ENCODE assay signal across 8 cellular contexts in genomic region chr3:186570941-186571643, GRCh38. TPM values are rescaled to one million over a fixed set of nuclear protein-coding genes. Genes with fewer than 3 reads are reported as not detected.
A peak's percentile ranks its signal among the peaks of the same experiment; 100 is the strongest.
DNase-seq lines count a peak whose midpoint lies in the region; ATAC-seq and TF ChIP-seq lines count a peak whose summit lies in the region.

No MANE protein-coding gene starts in this region.

- peak overlapping the region; percentile 18 for H2AK5ac ChIP-seq in mesendoderm (ENCODE audit: low read length)

- H3K9ac ChIP-seq in mesendoderm (ENCODE audit: low read length), result peak overlapping the region; percentile 97

- H3K4me3 ChIP-seq in brain microvascular endothelial cell (ENCODE audit: low read depth, low read length), result peak overlapping the region; percentile 89
- H3K4me3 ChIP-seq in mesendoderm (ENCODE audit: low read length), result peak overlapping the region; percentile 82
- peak overlapping the region; percentile 59 to 67 for H3K4me3 ChIP-seq in aorta (ENCODE audit: low read length in 2 of 2)

- in situ Hi-C loops in brain microvascular endothelial cell (cut with HindIII; ENCODE audit: low pct_ligation_motif_present, low sequenced_read_pairs), result no loop called here
- in situ Hi-C loops in GM13977 (cut with MboI; ENCODE audit: low pct_unique_long_range_greater_than_20kb, low sequenced_read_pairs, unreplicated experiment), result no loop called here

- no peaks in the 10 kb centered on the region for H3K9me3 ChIP-seq in aorta (ENCODE audit: control insufficient read depth, low read length)

- no peaks in the 10 kb centered on the region for H3K9me3 Mint-ChIP-seq in stimulated activated naive CD8-positive, alpha-beta T cell treated with anti-CD3 and anti-CD28 coated beads, Interleukin-15, Interleukin-2, amounts not matched to agents 100 ng/mL and 50 ng/mL, for 24 hours

- H4K5ac ChIP-seq in mesendoderm (ENCODE audit: low read length), result no peak overlapping the region

- peaks cover 12% of the 10 kb centered on the region for H3K79me2 ChIP-seq in mesendoderm (ENCODE audit: control insufficient read depth, insufficient read depth, low read length)

- H3K79me1 ChIP-seq in mesendoderm (ENCODE audit: low read length), result peaks cover 7% of the 10 kb centered on the region

- H2BK15ac ChIP-seq in mesendoderm (replicated peaks; ENCODE audit: low read depth), result no peak overlapping the region

- peak overlapping the region; percentile 99 for H3K4me3 Mint-ChIP-seq in stimulated activated naive CD8-positive, alpha-beta T cell treated with anti-CD3 and anti-CD28 coated beads, Interleukin-15, Interleukin-2, amounts not matched to agents 100 ng/mL and 50 ng/mL, for 24 hours

- no peaks in the 10 kb centered on the region for H3K27me3 ChIP-seq in brain microvascular endothelial cell (replicated peaks)
- H3K27me3 ChIP-seq in mesendoderm (ENCODE audit: insufficient read depth, low read length, poor library complexity), result no peaks in the 10 kb centered on the region
- H3K27me3 ChIP-seq in aorta (ENCODE audit: control insufficient read depth in 1 of 2, insufficient read depth in 2 of 2, low read length in 1 of 2), result no peaks in the 10 kb centered on the region

- no CpG with 5 or more reads among the region's 21 CpGs for WGBS in mesendoderm (ENCODE audit: extremely low coverage, insufficient coverage, low lambda C conversion rate)
- 7 to 9% methylated on average over 21 of the region's 21 CpGs for WGBS in aorta, 2 donors

- H3K56ac ChIP-seq in mesendoderm (ENCODE audit: low read length), result peak overlapping the region; percentile 95

- intact Hi-C loops in aorta (cut with DNase I), result loop anchor here in 1 of 2 donors (10.0 kb wide), 1 partner anchor 916 kb away; no protein-coding TSS in a partner anchor

- H3K4me2 ChIP-seq in mesendoderm (ENCODE audit: low read length), result peak overlapping the region; percentile 92

- H2BK120ac ChIP-seq in mesendoderm (ENCODE audit: low read depth, low read length), result no peak overlapping the region

- H3K27ac Mint-ChIP-seq in stimulated activated naive CD8-positive, alpha-beta T cell treated with anti-CD3 and anti-CD28 coated beads, Interleukin-15, Interleukin-2, amounts not matched to agents 100 ng/mL and 50 ng/mL, for 24 hours, result peak overlapping the region; percentile 94

- H3K4me1 ChIP-seq in mesendoderm (ENCODE audit: control insufficient read depth, low read depth, low read length) (peaks cover 2% of the 10 kb centered on the region), aorta (ENCODE audit: control insufficient read depth in 1 of 2, insufficient read depth in 2 of 2, low read length in 2 of 2) (peaks cover 0 to 3% of the 10 kb centered on the region in 2 donors)

- ATAC-seq in stimulated activated naive CD8-positive, alpha-beta T cell treated with anti-CD3 and anti-CD28 coated beads, Interleukin-15, Interleukin-2, amounts not matched to agents 100 U/mL and 50 U/mL, for 24 hours, result no peak
- ATAC-seq in aorta (ENCODE audit: low FRiP score) (no peak), GM21526 (IDR thresholded peaks at IDR 0.05; ENCODE audit: low FRiP score, unreplicated experiment) (no peak)

- peaks cover 73% of the 10 kb centered on the region for H3K4me1 Mint-ChIP-seq in stimulated activated naive CD8-positive, alpha-beta T cell treated with anti-CD3 and anti-CD28 coated beads, Interleukin-15, Interleukin-2, amounts not matched to agents 100 ng/mL and 50 ng/mL, for 24 hours (ENCODE audit: low read depth)

- H3K18ac ChIP-seq in mesendoderm (ENCODE audit: low read length), result peak overlapping the region; percentile 24

- H3K4ac ChIP-seq in mesendoderm (ENCODE audit: low read depth, low read length), result no peak overlapping the region

- no peak overlapping the region for H4K8ac ChIP-seq in mesendoderm (ENCODE audit: low read depth, low read length)

- H2BK5ac ChIP-seq in mesendoderm (ENCODE audit: low read length), result no peak overlapping the region

- H3K23ac ChIP-seq in mesendoderm (ENCODE audit: low read length), result no peak overlapping the region

- peaks cover 44% of the 10 kb centered on the region for H3K36me3 Mint-ChIP-seq in stimulated activated naive CD8-positive, alpha-beta T cell treated with anti-CD3 and anti-CD28 coated beads, Interleukin-15, Interleukin-2, amounts not matched to agents 100 ng/mL and 50 ng/mL, for 24 hours (ENCODE audit: low read depth)

- no peak for DNase-seq in stimulated activated naive CD8-positive, alpha-beta T cell treated with anti-CD3 and anti-CD28 coated beads, Interleukin-15, Interleukin-2, amounts not matched to agents 100 U/mL and 50 U/mL, for 24 hours
- no peak for DNase-seq in brain microvascular endothelial cell
- no peak for DNase-seq in mesendoderm
- DNase-seq in aorta, result no peak
- no peak for DNase-seq in midbrain (lab: John Stamatoyannopoulos, UW)
- no peak for DNase-seq in GM13977 (ENCODE audit: low spot score)

- peaks cover 28% of the 10 kb centered on the region for H3K36me3 ChIP-seq in brain microvascular endothelial cell (replicated peaks)
- peaks cover 6% of the 10 kb centered on the region for H3K36me3 ChIP-seq in mesendoderm (ENCODE audit: control insufficient read depth, insufficient read depth, low read length)
- peaks cover 0 to 2% of the 10 kb centered on the region in 2 donors for H3K36me3 ChIP-seq in aorta (ENCODE audit: control insufficient read depth in 1 of 2, insufficient read depth in 2 of 2, low read length in 1 of 2)

- no peaks in the 10 kb centered on the region for H3K27me3 Mint-ChIP-seq in stimulated activated naive CD8-positive, alpha-beta T cell treated with anti-CD3 and anti-CD28 coated beads, Interleukin-15, Interleukin-2, amounts not matched to agents 100 ng/mL and 50 ng/mL, for 24 hours

- peak overlapping the region; percentile 92 for H3K27ac ChIP-seq in brain microvascular endothelial cell
- no peak overlapping the region for H3K27ac ChIP-seq in mesendoderm (ENCODE audit: low read depth, low read length)
- peak overlapping the region in 1 of 2 donors; percentile 71 for H3K27ac ChIP-seq in aorta (ENCODE audit: low read depth in 1 of 2, low read length in 2 of 2)

- TF ChIP-seq CTCF in brain microvascular endothelial cell (IDR thresholded peaks at IDR 0.05; ENCODE audit: low read depth, low read length, missing control alignments), result no peak
- TF ChIP-seq CTCF in GM13977 (IDR thresholded peaks at IDR 0.05; ENCODE audit: extremely low read depth, insufficient read depth, missing control alignments), result no peak

RNA-seq across cellular contexts. Expression of gene DNAJB11, which starts 0.6 kb away (rescaled TPM):
- polyA plus RNA-seq in mesendoderm (2013, experiment 1 of 2), result 97.6 TPM
- polyA plus RNA-seq in mesendoderm (2013, experiment 2 of 2), result 96.9 TPM
- 10 to 100 TPM; 35.0 to 47.0 TPM for total RNA-seq in aorta
- polyA plus RNA-seq in aorta, result 10 to 100 TPM; 36.7 to 40.2 TPM

RNA-seq across cellular contexts. Expression of gene TBCCD1, which starts 4.0 kb away (rescaled TPM):
- polyA plus RNA-seq in mesendoderm (2013, experiment 1 of 2), result 6.8 TPM
- polyA plus RNA-seq in mesendoderm (2013, experiment 2 of 2), result 7.2 TPM
- total RNA-seq in aorta, result 10 to 100 TPM; 11.5 to 13.3 TPM
- 1 to 10 TPM; 5.1 to 5.3 TPM for polyA plus RNA-seq in aorta

RNA-seq across cellular contexts. Expression of gene CRYGS, which starts 26.9 kb away (rescaled TPM):
- 0.28 TPM for polyA plus RNA-seq in mesendoderm (2013, experiment 1 of 2)
- polyA plus RNA-seq in mesendoderm (2013, experiment 2 of 2), result 0.29 TPM
- 1 to 10 TPM; 3.0 to 7.5 TPM for total RNA-seq in aorta
- 10 to 100 TPM in 1 of 2 donors, 1 to 10 TPM in 1; 2.5 to 24.8 TPM for polyA plus RNA-seq in aorta

RNA-seq across cellular contexts. Expression of gene AHSG, which starts 41.8 kb away (rescaled TPM):
- polyA plus RNA-seq in mesendoderm (2013, experiment 1 of 2), result 0.15 TPM
- 0.11 TPM for polyA plus RNA-seq in mesendoderm (2013, experiment 2 of 2)
- not detected for total RNA-seq in aorta
- polyA plus RNA-seq in aorta, result under 1 TPM in 1 of 2 donors, not detected in 1; 0.13 TPM
